ENCODE assay signal across 17 cellular contexts in genomic region chr19:42498387-42498786, GRCh38. TPM values are rescaled to one million over a fixed set of nuclear protein-coding genes. Genes with fewer than 3 reads are reported as not detected.
DNase-seq lines count a peak whose midpoint lies in the region; ATAC-seq and TF ChIP-seq lines count a peak whose summit lies in the region.
"Had no signal": no experiment of that assay in that cellular context is flagged by ENCODE, and none has a peak within 500 bp of the region (broad histone marks: within the 10 kb centered on the region; RNA-seq: fewer than 3 reads in every experiment).

No MANE protein-coding gene starts in this region.

- DNase-seq in activated naive CD4-positive, alpha-beta T cell treated with anti-CD3 and anti-CD28 coated beads, Interleukin-2, amount 10 ng/mL, durations not matched to agents 7 days and 5 days, result no peak
- DNase-seq in activated naive CD4-positive, alpha-beta T cell (lab: John Stamatoyannopoulos, UW), result no peak
- DNase-seq in activated B cell treated with CpG ODN at 0.5 μM for 24 hours (no peak), right lobe of liver (peak in 1 of 3 donors; percentile 52), WERI-Rb-1 (no peak), NCI-H1930 (lab: John Stamatoyannopoulos, UW) (no peak)
- DNase-seq: activated CD4-positive, alpha-beta T cell treated with anti-CD3 and anti-CD28 coated beads, Interleukin-2, amount 50 U/mL, for 1 hour; COR-L47; NCI-H2029; NCI-H774; SHP77 treated with DMSO at 0.1 percent for 48 hours had no signal

- peaks cover 59% of the 10 kb centered on the region for H3K4me1 Mint-ChIP-seq in activated naive CD4-positive, alpha-beta T cell treated with anti-CD3 and anti-CD28 coated beads, Interleukin-2, amount 10 ng/mL, durations not matched to agents 7 days and 5 days
- peaks cover 32% of the 10 kb centered on the region for H3K4me1 Mint-ChIP-seq in activated B cell treated with CpG ODN at 0.5 μM for 24 hours

- TF ChIP-seq POLR2A in right lobe of liver (IDR thresholded peaks at IDR 0.05), result no peak

- H3K9me3 ChIP-seq in right lobe of liver (no peaks in the 10 kb centered on the region), WERI-Rb-1 (ENCODE audit: severe bottlenecking) (no peaks in the 10 kb centered on the region)
- H3K9me3 ChIP-seq: esophagus muscularis mucosa had no signal

- CTCF ChIA-PET in activated naive CD4-positive, alpha-beta T cell treated with anti-CD3 and anti-CD28 coated beads, Interleukin-2, amount 10 ng/mL, durations not matched to agents 7 days and 5 days (lab: Charles Lee), result interaction anchor here (0.8 to 2.0 kb wide), 2 partner anchors 29 to 48 kb away, joined by 3 to 7 read pairs; no protein-coding TSS in a partner anchor
- CTCF ChIA-PET in activated B cell treated with CpG ODN at 0.5 μM for 24 hours (lab: Charles Lee), result interaction anchor here (1.4 to 2.9 kb wide), 4 partner anchors 30 to 48 kb away, joined by 3 to 13 read pairs (median 7); partner anchors contain the start of gene CEACAM1

- 55% methylated on average over 1 of the region's 1 CpG for WGBS in right lobe of liver (ENCODE audit: insufficient coverage, low coverage, low lambda C conversion rate, missing lambda C conversion rate)

- POLR2A ChIA-PET in activated B cell treated with CpG ODN at 0.5 μM for 24 hours (lab: Charles Lee), result interaction anchor here (1.0 to 1.4 kb wide), 2 partner anchors 14 to 33 kb away, joined by 3 to 4 read pairs; no protein-coding TSS in a partner anchor

- ATAC-seq in activated B cell treated with CpG ODN at 0.5 μM for 24 hours (ENCODE audit: low read depth), result no peak
- ATAC-seq in right lobe of liver, result peak; percentile 56 to 67 (median 59)
- ATAC-seq in GM21528 (IDR thresholded peaks at IDR 0.05; ENCODE audit: low FRiP score, unreplicated experiment), result no peak
- ATAC-seq: activated T-helper 17 cell treated with anti-CD3 and anti-CD28 coated beads, Interleukin-2, amount 50 U/mL, for 72 hours had no signal

- TF ChIP-seq CTCF in activated B cell treated with CpG ODN at 0.5 μM for 24 hours (IDR thresholded peaks at IDR 0.05) (no peak), right lobe of liver (IDR thresholded peaks at IDR 0.05) (no peak), WERI-Rb-1 (IDR thresholded peaks at IDR 0.05; ENCODE audit: low read depth, low read length) (no peak)

- H3K27me3 ChIP-seq in right lobe of liver (no peaks in the 10 kb centered on the region), WERI-Rb-1 (ENCODE audit: insufficient read depth, low read depth, severe bottlenecking) (no peaks in the 10 kb centered on the region)
- H3K27me3 ChIP-seq: esophagus muscularis mucosa had no signal

- H3K36me3 Mint-ChIP-seq in activated naive CD4-positive, alpha-beta T cell treated with anti-CD3 and anti-CD28 coated beads, Interleukin-2, amount 10 ng/mL, durations not matched to agents 7 days and 5 days, result peaks cover 4% of the 10 kb centered on the region
- H3K36me3 Mint-ChIP-seq in activated B cell treated with CpG ODN at 0.5 μM for 24 hours (ENCODE audit: low read depth), result no peaks in the 10 kb centered on the region

- no peak overlapping the region for H3K4me3 Mint-ChIP-seq in activated naive CD4-positive, alpha-beta T cell treated with anti-CD3 and anti-CD28 coated beads, Interleukin-2, amount 10 ng/mL, durations not matched to agents 7 days and 5 days
- no peak overlapping the region for H3K4me3 Mint-ChIP-seq in activated B cell treated with CpG ODN at 0.5 μM for 24 hours
- H3K4me3 Mint-ChIP-seq: activated T-helper 17 cell treated with anti-CD3 and anti-CD28 coated beads, Interleukin-2, amount 50 U/mL, for 72 hours had no signal

- H3K9me3 Mint-ChIP-seq in activated naive CD4-positive, alpha-beta T cell treated with anti-CD3 and anti-CD28 coated beads, Interleukin-2, amount 10 ng/mL, durations not matched to agents 7 days and 5 days, result no peaks in the 10 kb centered on the region
- no peaks in the 10 kb centered on the region for H3K9me3 Mint-ChIP-seq in activated B cell treated with CpG ODN at 0.5 μM for 24 hours
- H3K9me3 Mint-ChIP-seq: activated T-helper 17 cell treated with anti-CD3 and anti-CD28 coated beads, Interleukin-2, amount 50 U/mL, for 72 hours had no signal

- no peak overlapping the region for H3K4me3 ChIP-seq in right lobe of liver
- no peak overlapping the region for H3K4me3 ChIP-seq in WERI-Rb-1 (ENCODE audit: low read depth, low read length)
- H3K4me3 ChIP-seq: esophagus muscularis mucosa had no signal

- peak overlapping the region; percentile 4 for H3K27ac Mint-ChIP-seq in activated naive CD4-positive, alpha-beta T cell treated with anti-CD3 and anti-CD28 coated beads, Interleukin-2, amount 10 ng/mL, durations not matched to agents 7 days and 5 days
- H3K27ac Mint-ChIP-seq in activated B cell treated with CpG ODN at 0.5 μM for 24 hours, result peak overlapping the region; percentile 86
- H3K27ac Mint-ChIP-seq: activated T-helper 17 cell treated with anti-CD3 and anti-CD28 coated beads, Interleukin-2, amount 50 U/mL, for 72 hours had no signal

- peak overlapping the region; percentile 29 to 81 (median 79) for H3K27ac ChIP-seq in right lobe of liver
- peak overlapping the region; percentile 17 for H3K27ac ChIP-seq in temporal lobe (ENCODE audit: low read depth, low read length)
- H3K27ac ChIP-seq in WERI-Rb-1, result no peak overlapping the region

- intact Hi-C loops in activated B cell treated with CpG ODN at 0.5 μM for 24 hours (cut with micrococcal nuclease), result no loop called here
- intact Hi-C loops in right lobe of liver (cut with DNase I), result no loop called here

- H3K36me3 ChIP-seq in right lobe of liver (no peaks in the 10 kb centered on the region), WERI-Rb-1 (no peaks in the 10 kb centered on the region)
- H3K36me3 ChIP-seq: esophagus muscularis mucosa had no signal

- H3K27me3 Mint-ChIP-seq in activated naive CD4-positive, alpha-beta T cell treated with anti-CD3 and anti-CD28 coated beads, Interleukin-2, amount 10 ng/mL, durations not matched to agents 7 days and 5 days, result no peaks in the 10 kb centered on the region
- H3K27me3 Mint-ChIP-seq in activated B cell treated with CpG ODN at 0.5 μM for 24 hours, result no peaks in the 10 kb centered on the region
- H3K27me3 Mint-ChIP-seq: activated T-helper 17 cell treated with anti-CD3 and anti-CD28 coated beads, Interleukin-2, amount 50 U/mL, for 72 hours had no signal

- H3K4me1 ChIP-seq in right lobe of liver, result peaks cover 0 to 50% (median 18%) of the 10 kb centered on the region in 4 donors

RNA-seq across cellular contexts. Expression of gene CEACAM1, which starts 29.9 kb away (rescaled TPM):
- 7.1 and 9.4 TPM in 2 replicates for total RNA-seq in activated B cell treated with CpG ODN at 0.5 μM for 24 hours
- total RNA-seq in right lobe of liver, result 10 to 100 TPM; 27.4 to 64.6 (median 45.7) TPM
- not detected for total RNA-seq in temporal lobe
- total RNA-seq: HT1080 had no signal

RNA-seq across cellular contexts. Expression of gene CXCL17, which starts 55.6 kb away (rescaled TPM):
- total RNA-seq in activated B cell treated with CpG ODN at 0.5 μM for 24 hours (not detected in 2 replicates), right lobe of liver (under 1 TPM in 1 of 6 experiments, not detected in 5; 0.29 TPM), temporal lobe (not detected)
- total RNA-seq: activated T-helper 17 cell treated with anti-CD3 and anti-CD28 coated beads, Interleukin-2, amount 50 U/mL, for 72 hours; HT1080; posterior vena cava had no signal

Comparison
In these comparisons a context has a peak if more than half of its experiments do, and no peak if none do; other contexts are left out.
1. ATAC-seq: peak in right lobe of liver (4 of 4); none in activated B cell treated with CpG ODN at 0.5 μM for 24 hours (single experiment) and GM21528 (single experiment).